Comparison of ENCODE assay signal across 1 cellular context in genomic region chr20:50710492-50711063, GRCh38.
A peak's percentile ranks its signal among the peaks of the same experiment; 100 is the strongest.
TF ChIP-seq lines count a peak whose summit lies in the region.

No MANE protein-coding gene starts in this region.

TF ChIP-seq in HepG2, 621 proteins besides CTCF, POLR2A, EP300 and RAD21 (continued from another document and continues in another):
- TF ChIP-seq, protein P1, sequence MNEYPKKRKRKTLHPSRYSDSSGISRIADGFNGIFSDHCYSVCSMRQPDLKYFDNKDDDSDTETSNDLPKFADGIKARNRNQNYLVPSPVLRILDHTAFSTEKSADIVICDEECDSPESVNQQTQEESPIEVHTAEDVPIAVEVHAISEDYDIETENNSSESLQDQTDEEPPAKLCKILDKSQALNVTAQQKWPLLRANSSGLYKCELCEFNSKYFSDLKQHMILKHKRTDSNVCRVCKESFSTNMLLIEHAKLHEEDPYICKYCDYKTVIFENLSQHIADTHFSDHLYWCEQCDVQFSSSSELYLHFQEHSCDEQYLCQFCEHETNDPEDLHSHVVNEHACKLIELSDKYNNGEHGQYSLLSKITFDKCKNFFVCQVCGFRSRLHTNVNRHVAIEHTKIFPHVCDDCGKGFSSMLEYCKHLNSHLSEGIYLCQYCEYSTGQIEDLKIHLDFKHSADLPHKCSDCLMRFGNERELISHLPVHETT (CRISPR knock-in tag; conservative IDR thresholded peaks at IDR 0.05): no peak
- TF ChIP-seq, protein P2, sequence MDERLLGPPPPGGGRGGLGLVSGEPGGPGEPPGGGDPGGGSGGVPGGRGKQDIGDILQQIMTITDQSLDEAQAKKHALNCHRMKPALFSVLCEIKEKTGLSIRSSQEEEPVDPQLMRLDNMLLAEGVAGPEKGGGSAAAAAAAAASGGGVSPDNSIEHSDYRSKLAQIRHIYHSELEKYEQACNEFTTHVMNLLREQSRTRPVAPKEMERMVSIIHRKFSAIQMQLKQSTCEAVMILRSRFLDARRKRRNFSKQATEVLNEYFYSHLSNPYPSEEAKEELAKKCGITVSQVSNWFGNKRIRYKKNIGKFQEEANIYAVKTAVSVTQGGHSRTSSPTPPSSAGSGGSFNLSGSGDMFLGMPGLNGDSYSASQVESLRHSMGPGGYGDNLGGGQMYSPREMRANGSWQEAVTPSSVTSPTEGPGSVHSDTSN (CRISPR knock-in tag; IDR thresholded peaks at IDR 0.05): no peak
- TF ChIP-seq RFX3 (CRISPR knock-in tag; IDR thresholded peaks at IDR 0.05): no peak
- TF ChIP-seq, protein P3, sequence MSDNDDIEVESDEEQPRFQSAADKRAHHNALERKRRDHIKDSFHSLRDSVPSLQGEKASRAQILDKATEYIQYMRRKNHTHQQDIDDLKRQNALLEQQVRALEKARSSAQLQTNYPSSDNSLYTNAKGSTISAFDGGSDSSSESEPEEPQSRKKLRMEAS (IDR thresholded peaks at IDR 0.05): peak; percentile 57; the same call in 1 of the 2 replicates
- TF ChIP-seq PITX1 (CRISPR knock-in tag; IDR thresholded peaks at IDR 0.05): no peak
- no peak for TF ChIP-seq MAFF (IDR thresholded peaks at IDR 0.05; ENCODE audit: low read depth, low read length)
- no peak for TF ChIP-seq PRDM4 (CRISPR knock-in tag; IDR thresholded peaks at IDR 0.05; ENCODE audit: borderline replicate concordance)
- no peak for TF ChIP-seq ZNF263 (CRISPR knock-in tag; IDR thresholded peaks at IDR 0.05)
- TF ChIP-seq MEIS1 (CRISPR knock-in tag; IDR thresholded peaks at IDR 0.05; ENCODE audit: borderline replicate concordance): no peak
- no peak for TF ChIP-seq ZNF784 (CRISPR knock-in tag; IDR thresholded peaks at IDR 0.05; ENCODE audit: borderline replicate concordance)
- no peak for TF ChIP-seq ZNF564 (CRISPR knock-in tag; IDR thresholded peaks at IDR 0.05)
- no peak for TF ChIP-seq FLYWCH1 (CRISPR knock-in tag; IDR thresholded peaks at IDR 0.05)
- TF ChIP-seq NFE2 (CRISPR knock-in tag; IDR thresholded peaks at IDR 0.05): no peak
- TF ChIP-seq, protein P4, sequence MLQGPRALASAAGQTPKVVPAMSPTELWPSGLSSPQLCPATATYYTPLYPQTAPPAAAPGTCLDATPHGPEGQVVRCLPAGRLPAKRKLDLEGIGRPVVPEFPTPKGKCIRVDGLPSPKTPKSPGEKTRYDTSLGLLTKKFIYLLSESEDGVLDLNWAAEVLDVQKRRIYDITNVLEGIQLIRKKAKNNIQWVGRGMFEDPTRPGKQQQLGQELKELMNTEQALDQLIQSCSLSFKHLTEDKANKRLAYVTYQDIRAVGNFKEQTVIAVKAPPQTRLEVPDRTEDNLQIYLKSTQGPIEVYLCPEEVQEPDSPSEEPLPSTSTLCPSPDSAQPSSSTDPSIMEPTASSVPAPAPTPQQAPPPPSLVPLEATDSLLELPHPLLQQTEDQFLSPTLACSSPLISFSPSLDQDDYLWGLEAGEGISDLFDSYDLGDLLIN (CRISPR knock-in tag; IDR thresholded peaks at IDR 0.05; ENCODE audit: borderline replicate concordance): no peak
- TF ChIP-seq ZNF280B (CRISPR knock-in tag; IDR thresholded peaks at IDR 0.05; ENCODE audit: borderline replicate concordance): no peak
- TF ChIP-seq ZNF138 (CRISPR knock-in tag; IDR thresholded peaks at IDR 0.05; ENCODE audit: low read depth): no peak
- no peak for TF ChIP-seq EHMT2 (IDR thresholded peaks at IDR 0.05; ENCODE audit: borderline replicate concordance, low read depth, low read length)
- no peak for TF ChIP-seq ZNF180 (CRISPR knock-in tag; IDR thresholded peaks at IDR 0.05; ENCODE audit: borderline replicate concordance, low read depth)
- no peak for TF ChIP-seq ETV6 (CRISPR knock-in tag; conservative IDR thresholded peaks at IDR 0.05)
- 0 out of 2 replicates have a peak, but pooled peaks have one; percentile 18 for TF ChIP-seq ZNF232 (CRISPR knock-in tag; IDR thresholded peaks at IDR 0.05; ENCODE audit: borderline replicate concordance)
- no peak for TF ChIP-seq CREM (IDR thresholded peaks at IDR 0.05)
- TF ChIP-seq CREM (CRISPR knock-in tag; IDR thresholded peaks at IDR 0.05): no peak
- TF ChIP-seq GABPB1 (CRISPR knock-in tag; IDR thresholded peaks at IDR 0.05): peak; percentile 71
- TF ChIP-seq ZNF792 (CRISPR knock-in tag; IDR thresholded peaks at IDR 0.05): no peak
- TF ChIP-seq ADNP (CRISPR knock-in tag; IDR thresholded peaks at IDR 0.05): no peak
- TF ChIP-seq RELA (CRISPR knock-in tag; IDR thresholded peaks at IDR 0.05): no peak
- TF ChIP-seq ZNF318 (CRISPR knock-in tag; IDR thresholded peaks at IDR 0.05): no peak
- TF ChIP-seq, protein P5, sequence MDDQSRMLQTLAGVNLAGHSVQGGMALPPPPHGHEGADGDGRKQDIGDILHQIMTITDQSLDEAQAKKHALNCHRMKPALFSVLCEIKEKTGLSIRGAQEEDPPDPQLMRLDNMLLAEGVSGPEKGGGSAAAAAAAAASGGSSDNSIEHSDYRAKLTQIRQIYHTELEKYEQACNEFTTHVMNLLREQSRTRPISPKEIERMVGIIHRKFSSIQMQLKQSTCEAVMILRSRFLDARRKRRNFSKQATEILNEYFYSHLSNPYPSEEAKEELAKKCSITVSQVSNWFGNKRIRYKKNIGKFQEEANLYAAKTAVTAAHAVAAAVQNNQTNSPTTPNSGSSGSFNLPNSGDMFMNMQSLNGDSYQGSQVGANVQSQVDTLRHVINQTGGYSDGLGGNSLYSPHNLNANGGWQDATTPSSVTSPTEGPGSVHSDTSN (CRISPR knock-in tag; IDR thresholded peaks at IDR 0.05; ENCODE audit: borderline replicate concordance): no peak
- no peak for TF ChIP-seq ZKSCAN5 (CRISPR knock-in tag; IDR thresholded peaks at IDR 0.05)
- TF ChIP-seq JUN (CRISPR knock-in tag; IDR thresholded peaks at IDR 0.05): no peak
- no peak for TF ChIP-seq HNRNPK (IDR thresholded peaks at IDR 0.05; ENCODE audit: low read depth, low read length, poor library complexity, severe bottlenecking)
- TF ChIP-seq, protein P6, sequence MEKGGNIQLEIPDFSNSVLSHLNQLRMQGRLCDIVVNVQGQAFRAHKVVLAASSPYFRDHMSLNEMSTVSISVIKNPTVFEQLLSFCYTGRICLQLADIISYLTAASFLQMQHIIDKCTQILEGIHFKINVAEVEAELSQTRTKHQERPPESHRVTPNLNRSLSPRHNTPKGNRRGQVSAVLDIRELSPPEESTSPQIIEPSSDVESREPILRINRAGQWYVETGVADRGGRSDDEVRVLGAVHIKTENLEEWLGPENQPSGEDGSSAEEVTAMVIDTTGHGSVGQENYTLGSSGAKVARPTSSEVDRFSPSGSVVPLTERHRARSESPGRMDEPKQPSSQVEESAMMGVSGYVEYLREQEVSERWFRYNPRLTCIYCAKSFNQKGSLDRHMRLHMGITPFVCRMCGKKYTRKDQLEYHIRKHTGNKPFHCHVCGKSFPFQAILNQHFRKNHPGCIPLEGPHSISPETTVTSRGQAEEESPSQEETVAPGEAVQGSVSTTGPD (CRISPR knock-in tag; IDR thresholded peaks at IDR 0.05): no peak
- no peak for TF ChIP-seq HINFP (CRISPR knock-in tag; IDR thresholded peaks at IDR 0.05; ENCODE audit: low read depth)
- no peak for TF ChIP-seq ZNF10 (CRISPR knock-in tag; IDR thresholded peaks at IDR 0.05; ENCODE audit: borderline replicate concordance, low read depth)
- no peak for TF ChIP-seq HCFC1 (IDR thresholded peaks at IDR 0.05; ENCODE audit: low read depth, low read length)
